Comparison of ENCODE assay signal across 31 cellular contexts in the genomic region with DNA sequence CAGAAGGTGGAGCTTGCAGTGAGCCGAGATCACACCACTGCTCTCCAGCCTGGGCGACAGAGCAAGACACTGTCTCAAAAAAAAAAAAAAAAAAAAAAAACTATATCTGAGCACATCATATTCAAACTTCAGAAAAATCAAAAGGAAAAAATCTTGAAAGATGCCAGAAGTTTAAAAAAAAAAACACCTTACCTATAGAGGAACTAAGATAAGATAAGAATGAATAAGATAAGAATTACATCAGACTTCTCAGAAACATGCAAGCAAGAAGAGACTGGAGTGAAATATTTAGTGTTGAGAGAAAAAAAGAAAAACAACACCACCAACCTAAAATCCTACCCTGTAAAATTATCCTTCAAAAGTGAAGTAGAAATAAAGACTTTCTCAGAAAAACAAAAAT.
"Had no signal": no experiment of that assay in that cellular context is flagged by ENCODE, and none has a peak within 500 bp of the region (broad histone marks: within the 10 kb centered on the region; RNA-seq: fewer than 3 reads in every experiment).

No MANE protein-coding gene starts in this region.

- H3K27me3 ChIP-seq: Peyer's patch, SJSA1 had no signal

- H3K9ac ChIP-seq: SK-N-SH had no signal

- ATAC-seq: activated CD4-positive, CD25-positive, alpha-beta regulatory T cell treated with anti-CD3 and anti-CD28 coated beads, Interleukin-2, amount 50 U/mL, for 24 hours; activated CD8-positive, alpha-beta T cell treated with anti-CD3 and anti-CD28 coated beads, Interleukin-2, amount 10 ng/mL, durations not matched to agents 7 days and 5 days; activated naive CD8-positive, alpha-beta T cell treated with anti-CD3 and anti-CD28 coated beads, Interleukin-2, amount 50 U/mL, for 24 hours; activated T-cell treated with anti-CD3 and anti-CD28 coated beads, Interleukin-2, amount 50 U/mL, for 4 hours; PC-3; T-cell; T-helper 17 cell; WTC11 had no signal

- H3K4me3 ChIP-seq: Peyer's patch, SJSA1 had no signal

- H3K36me3 ChIP-seq: Peyer's patch, SJSA1 had no signal

- DNase-seq: activated CD4-positive, alpha-beta T cell treated with anti-CD3 and anti-CD28 coated beads for 36 hours; activated CD4-positive, alpha-beta T cell treated with anti-CD3 and anti-CD28 coated beads, Interleukin-2, amount 10 ng/mL, durations not matched to agents 7 days and 5 days; activated CD4-positive, alpha-beta T cell treated with anti-CD3 and anti-CD28 coated beads, Interleukin-2, amount 50 U/mL, for 48 hours; activated CD8-positive, alpha-beta T cell treated with anti-CD3 and anti-CD28 coated beads, Interleukin-2, amount 10 ng/mL, durations not matched to agents 7 days and 5 days; activated effector memory CD4-positive, alpha-beta T cell treated with Interleukin-2 at 50 U/mL for 16 hours; activated naive CD4-positive, alpha-beta T cell treated with anti-CD3 and anti-CD28 coated beads, Interleukin-2, amount 10 ng/mL, durations not matched to agents 7 days and 5 days; activated naive CD8-positive, alpha-beta T cell treated with anti-CD3 and anti-CD28 coated beads, Interleukin-2, amount 50 U/mL, for 24 hours; activated T-cell treated with anti-CD3 and anti-CD28 coated beads, Interleukin-2, amount 50 U/mL, for 4 hours; anterior cingulate cortex; caudate nucleus; MV-4-11; NCI-H1092; NCI-H1436 treated with DMSO at 0.1 percent for 48 hours; NCI-H1694 treated with DMSO at 0.1 percent for 48 hours; NCI-H2029; NCI-H510A; NCI-H526; NCI-H748 treated with DMSO at 0.1 percent for 48 hours; NK-92 treated with Interleukin-12 subunit alpha and Interleukin-12 subunit beta, amount 100 ng/mL, for 24 hours; PC-3; Peyer's patch; RPMI8226; SHP77 treated with DMSO at 0.1 percent for 48 hours; SK-N-SH; T-cell; T-helper 17 cell; T1000 had no signal

- FAIRE-seq: bronchial epithelial cell had no signal

- H3K4me2 ChIP-seq: SK-N-SH had no signal

- H3K27ac ChIP-seq: Peyer's patch, SJSA1 had no signal

- H3K4me1 ChIP-seq: Peyer's patch, SJSA1 had no signal

- H3K9me3 ChIP-seq: SJSA1, SK-N-SH had no signal
